Comparison of ENCODE assay signal across 12 cellular contexts in genomic region chr19:53057904-53058579, GRCh38. TPM values are rescaled to one million over a fixed set of nuclear protein-coding genes. Genes with fewer than 3 reads are reported as not detected.
DNase-seq lines count a peak whose midpoint lies in the region; ATAC-seq lines count a peak whose summit lies in the region.
"Had no signal": no experiment of that assay in that cellular context is flagged by ENCODE, and none has a peak within 500 bp of the region (broad histone marks: within the 10 kb centered on the region; RNA-seq: fewer than 3 reads in every experiment).

No MANE protein-coding gene starts in this region.

- H3K4me3 ChIP-seq in iPS DF 6.9 (ENCODE audit: low read length) = peak overlapping the region; percentile 35; the same call in 1 of the 2 replicates
- H3K4me3 ChIP-seq: BLaER1 treated with 17β-estradiol and CSF1 and Interleukin-3, amounts not matched to agents 10 nM and 100 nM had no signal

- peaks cover 5% of the 10 kb centered on the region for H3K4me1 Mint-ChIP-seq in activated CD4-positive, alpha-beta T cell treated with anti-CD3 and anti-CD28 coated beads, Interleukin-2, amount 10 ng/mL, durations not matched to agents 7 days and 5 days
- H3K4me1 Mint-ChIP-seq in activated naive CD8-positive, alpha-beta T cell treated with anti-CD3 and anti-CD28 coated beads, Interleukin-2, amount 10 ng/mL, durations not matched to agents 7 days and 5 days = peaks cover 2% of the 10 kb centered on the region
- H3K4me1 Mint-ChIP-seq in stimulated activated naive CD8-positive, alpha-beta T cell treated with anti-CD3 and anti-CD28 coated beads, Interleukin-15, amount 100 ng/mL, for 72 hours = peaks cover 9% of the 10 kb centered on the region

- ATAC-seq in activated naive CD8-positive, alpha-beta T cell treated with anti-CD3 and anti-CD28 coated beads, Interleukin-2, amount 10 ng/mL, durations not matched to agents 7 days and 5 days (ENCODE audit: low read depth) = no peak
- ATAC-seq in stimulated activated naive CD8-positive, alpha-beta T cell treated with anti-CD3 and anti-CD28 coated beads, Interleukin-15, amount 100 ng/mL, for 72 hours = no peak
- no peak for ATAC-seq in HG03045 (IDR thresholded peaks at IDR 0.05; ENCODE audit: unreplicated experiment)

- H3K36me3 ChIP-seq in iPS DF 6.9 (ENCODE audit: control insufficient read depth, insufficient read depth, low read length) = no peaks in the 10 kb centered on the region

- H3K27ac ChIP-seq in iPS DF 6.9 (ENCODE audit: low read length) = no peak overlapping the region
- H3K27ac ChIP-seq: BLaER1 treated with 17β-estradiol and CSF1 and Interleukin-3, amounts not matched to agents 10 nM and 100 nM had no signal

- peaks cover 50% of the 10 kb centered on the region for H3K9me3 Mint-ChIP-seq in activated CD4-positive, alpha-beta T cell treated with anti-CD3 and anti-CD28 coated beads, Interleukin-2, amount 10 ng/mL, durations not matched to agents 7 days and 5 days
- peaks cover 31% of the 10 kb centered on the region for H3K9me3 Mint-ChIP-seq in activated naive CD8-positive, alpha-beta T cell treated with anti-CD3 and anti-CD28 coated beads, Interleukin-2, amount 10 ng/mL, durations not matched to agents 7 days and 5 days
- peaks cover 36 to 54% of the 10 kb centered on the region in 2 donors for H3K9me3 Mint-ChIP-seq in stimulated activated naive CD8-positive, alpha-beta T cell treated with anti-CD3 and anti-CD28 coated beads, Interleukin-15, amount 100 ng/mL, for 72 hours

- peak overlapping the region; percentile 40 for H3K4me3 Mint-ChIP-seq in activated CD4-positive, alpha-beta T cell treated with anti-CD3 and anti-CD28 coated beads, Interleukin-2, amount 10 ng/mL, durations not matched to agents 7 days and 5 days
- peak overlapping the region; percentile 57 for H3K4me3 Mint-ChIP-seq in activated naive CD8-positive, alpha-beta T cell treated with anti-CD3 and anti-CD28 coated beads, Interleukin-2, amount 10 ng/mL, durations not matched to agents 7 days and 5 days
- H3K4me3 Mint-ChIP-seq in stimulated activated naive CD8-positive, alpha-beta T cell treated with anti-CD3 and anti-CD28 coated beads, Interleukin-15, amount 100 ng/mL, for 72 hours = peak overlapping the region in 1 of 2 donors; percentile 42
- H3K4me3 Mint-ChIP-seq: activated naive CD8-positive, alpha-beta T cell had no signal

- no peak overlapping the region for H3K27ac Mint-ChIP-seq in activated CD4-positive, alpha-beta T cell treated with anti-CD3 and anti-CD28 coated beads, Interleukin-2, amount 10 ng/mL, durations not matched to agents 7 days and 5 days
- H3K27ac Mint-ChIP-seq in activated naive CD8-positive, alpha-beta T cell treated with anti-CD3 and anti-CD28 coated beads, Interleukin-2, amount 10 ng/mL, durations not matched to agents 7 days and 5 days = peak overlapping the region; percentile 30
- no peak overlapping the region for H3K27ac Mint-ChIP-seq in stimulated activated naive CD8-positive, alpha-beta T cell treated with anti-CD3 and anti-CD28 coated beads, Interleukin-15, amount 100 ng/mL, for 72 hours
- H3K27ac Mint-ChIP-seq: activated naive CD8-positive, alpha-beta T cell had no signal

- CTCF ChIA-PET in activated CD4-positive, alpha-beta T cell treated with anti-CD3 and anti-CD28 coated beads, Interleukin-2, amount 10 ng/mL, durations not matched to agents 7 days and 5 days (lab: Charles Lee) = no interaction called here

- H3K27me3 Mint-ChIP-seq in activated CD4-positive, alpha-beta T cell treated with anti-CD3 and anti-CD28 coated beads, Interleukin-2, amount 10 ng/mL, durations not matched to agents 7 days and 5 days = peaks cover 3% of the 10 kb centered on the region
- H3K27me3 Mint-ChIP-seq in activated naive CD8-positive, alpha-beta T cell treated with anti-CD3 and anti-CD28 coated beads, Interleukin-2, amount 10 ng/mL, durations not matched to agents 7 days and 5 days = peaks cover 8% of the 10 kb centered on the region
- peaks cover 20% of the 10 kb centered on the region for H3K27me3 Mint-ChIP-seq in stimulated activated naive CD8-positive, alpha-beta T cell treated with anti-CD3 and anti-CD28 coated beads, Interleukin-15, amount 100 ng/mL, for 72 hours

- H3K27me3 ChIP-seq in iPS DF 6.9 (ENCODE audit: control insufficient read depth, insufficient read depth, low read length) = no peaks in the 10 kb centered on the region
- H3K27me3 ChIP-seq: BLaER1 treated with 17β-estradiol and CSF1 and Interleukin-3, amounts not matched to agents 10 nM and 100 nM had no signal

- no peaks in the 10 kb centered on the region for H3K4me1 ChIP-seq in iPS DF 6.9 (ENCODE audit: control insufficient read depth, insufficient read depth, low read length)

- POLR2A ChIA-PET in activated CD4-positive, alpha-beta T cell treated with anti-CD3 and anti-CD28 coated beads, Interleukin-2, amount 10 ng/mL, durations not matched to agents 7 days and 5 days (lab: Charles Lee) = no interaction called here
- POLR2A ChIA-PET in activated naive CD8-positive, alpha-beta T cell treated with anti-CD3 and anti-CD28 coated beads, Interleukin-2, amount 10 ng/mL, durations not matched to agents 7 days and 5 days (lab: Charles Lee) = no interaction called here

- in situ Hi-C loops in KBM-7 (cut with MboI; ENCODE audit: low pct_unique_long_range_greater_than_20kb, low sequenced_read_pairs) = no loop called here

- DNase-seq in activated CD4-positive, alpha-beta T cell treated with anti-CD3 and anti-CD28 coated beads, Interleukin-2, amount 10 ng/mL, durations not matched to agents 7 days and 5 days = peak; percentile 22
- DNase-seq in activated CD4-positive, alpha-beta T cell treated with anti-CD3 and anti-CD28 coated beads for 4 hours = no peak
- DNase-seq in activated naive CD8-positive, alpha-beta T cell treated with anti-CD3 and anti-CD28 coated beads, Interleukin-2, amount 10 ng/mL, durations not matched to agents 7 days and 5 days = peak; percentile 50
- no peak for DNase-seq in iPS DF 6.9 (ENCODE audit: low read depth, low spot score)
- peak; percentile 17 to 21 for DNase-seq in stimulated activated naive CD8-positive, alpha-beta T cell treated with anti-CD3 and anti-CD28 coated beads, Interleukin-15, amount 100 ng/mL, for 72 hours
- no peak for DNase-seq in KBM-7
- no peak for DNase-seq in GM19240 (ENCODE audit: insufficient read length, low spot score)
- DNase-seq: SHP77 had no signal

- no peaks in the 10 kb centered on the region; the same call in 1 of the 2 replicates for H3K9me3 ChIP-seq in iPS DF 6.9 (ENCODE audit: control insufficient read depth, insufficient read depth, low read length)

- WGBS in iPS DF 6.9 (ENCODE audit: insufficient coverage, insufficient read length) = no CpG with 5 or more reads among the region's 59 CpGs

- peaks cover 21% of the 10 kb centered on the region for H3K36me3 Mint-ChIP-seq in activated CD4-positive, alpha-beta T cell treated with anti-CD3 and anti-CD28 coated beads, Interleukin-2, amount 10 ng/mL, durations not matched to agents 7 days and 5 days (ENCODE audit: low read depth)
- H3K36me3 Mint-ChIP-seq in activated naive CD8-positive, alpha-beta T cell treated with anti-CD3 and anti-CD28 coated beads, Interleukin-2, amount 10 ng/mL, durations not matched to agents 7 days and 5 days = peaks cover 8% of the 10 kb centered on the region

RNA-seq across cellular contexts. Expression of gene ERVV-2, which starts 13.5 kb away (rescaled TPM):
- not detected for total RNA-seq in activated CD4-positive, alpha-beta T cell treated with anti-CD3 and anti-CD28 coated beads, Interleukin-2, amount 10 ng/mL, durations not matched to agents 7 days and 5 days
- not detected for total RNA-seq in activated naive CD8-positive, alpha-beta T cell treated with anti-CD3 and anti-CD28 coated beads, Interleukin-2, amount 10 ng/mL, durations not matched to agents 7 days and 5 days
- total RNA-seq: lower leg skin had no signal

RNA-seq across cellular contexts. Expression of gene ERVV-1, which starts 44.3 kb away (rescaled TPM):
- not detected for total RNA-seq in activated CD4-positive, alpha-beta T cell treated with anti-CD3 and anti-CD28 coated beads, Interleukin-2, amount 10 ng/mL, durations not matched to agents 7 days and 5 days
- not detected for total RNA-seq in activated naive CD8-positive, alpha-beta T cell treated with anti-CD3 and anti-CD28 coated beads, Interleukin-2, amount 10 ng/mL, durations not matched to agents 7 days and 5 days
- total RNA-seq: lower leg skin had no signal

RNA-seq across cellular contexts. Expression of gene ZNF160, which starts 45.2 kb away (rescaled TPM):
- 10 to 100 TPM; 40.2 to 42.9 TPM for total RNA-seq in activated CD4-positive, alpha-beta T cell treated with anti-CD3 and anti-CD28 coated beads, Interleukin-2, amount 10 ng/mL, durations not matched to agents 7 days and 5 days
- total RNA-seq in activated naive CD8-positive, alpha-beta T cell treated with anti-CD3 and anti-CD28 coated beads, Interleukin-2, amount 10 ng/mL, durations not matched to agents 7 days and 5 days = 10 to 100 TPM; 52.2 to 53.2 TPM

Comparison
In these comparisons a context has a peak if more than half of its experiments do, and no peak if none do; other contexts are left out.
1. DNase-seq: peak in activated CD4-positive, alpha-beta T cell treated with anti-CD3 and anti-CD28 coated beads, Interleukin-2, amount 10 ng/mL, durations not matched to agents 7 days and 5 days (single experiment), activated naive CD8-positive, alpha-beta T cell treated with anti-CD3 and anti-CD28 coated beads, Interleukin-2, amount 10 ng/mL, durations not matched to agents 7 days and 5 days (single experiment) and stimulated activated naive CD8-positive, alpha-beta T cell treated with anti-CD3 and anti-CD28 coated beads, Interleukin-15, amount 100 ng/mL, for 72 hours (2 of 2); none in activated CD4-positive, alpha-beta T cell treated with anti-CD3 and anti-CD28 coated beads for 4 hours (0 of 2), iPS DF 6.9 (single experiment), KBM-7 (single experiment) and GM19240 (single experiment).